ENCODE assay signal across 1 cellular context in the genomic region with DNA sequence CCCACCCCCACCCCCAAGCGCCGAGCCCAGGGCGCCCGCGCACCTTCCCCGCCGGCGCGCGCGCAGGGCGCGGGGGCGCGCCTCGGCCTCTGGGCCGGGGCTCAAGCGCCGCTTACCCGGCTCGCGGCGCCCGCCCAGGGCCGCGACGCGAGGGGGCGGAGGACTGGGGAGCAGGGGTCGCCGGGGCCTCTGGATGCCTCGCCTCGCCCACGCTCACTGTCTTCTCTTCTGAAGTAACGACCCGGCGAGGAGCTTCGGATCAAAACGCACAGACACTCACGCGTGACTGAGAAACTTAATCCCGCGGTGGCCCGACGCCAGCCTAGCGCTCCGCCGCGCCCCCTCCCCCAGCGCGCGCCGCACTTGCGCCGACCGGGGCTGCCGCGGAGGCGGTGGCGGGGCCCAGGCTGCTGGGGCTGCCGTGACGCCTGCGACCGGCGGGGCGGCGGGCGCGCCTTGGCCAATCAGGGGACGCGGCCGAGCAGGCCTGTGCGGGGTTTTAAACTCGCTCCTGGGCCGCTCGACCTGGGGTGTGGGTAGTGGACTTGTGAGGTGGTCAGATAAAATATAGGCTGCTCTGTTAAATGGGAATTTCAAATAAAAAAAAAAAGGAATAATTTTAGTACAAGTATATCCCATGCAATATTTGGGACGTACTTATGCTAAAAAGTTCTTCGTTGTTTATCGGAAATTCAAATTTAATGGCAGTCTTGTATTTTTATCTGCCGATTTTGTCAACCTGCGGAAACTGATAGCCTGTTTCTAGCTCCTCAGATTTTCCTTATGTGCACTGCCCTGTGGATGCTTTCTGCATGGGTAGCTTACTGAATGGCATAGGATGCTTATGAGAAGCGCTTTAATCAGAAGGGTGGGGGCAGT.
TF ChIP-seq lines count a peak whose summit lies in the region.

A gene with protein sequence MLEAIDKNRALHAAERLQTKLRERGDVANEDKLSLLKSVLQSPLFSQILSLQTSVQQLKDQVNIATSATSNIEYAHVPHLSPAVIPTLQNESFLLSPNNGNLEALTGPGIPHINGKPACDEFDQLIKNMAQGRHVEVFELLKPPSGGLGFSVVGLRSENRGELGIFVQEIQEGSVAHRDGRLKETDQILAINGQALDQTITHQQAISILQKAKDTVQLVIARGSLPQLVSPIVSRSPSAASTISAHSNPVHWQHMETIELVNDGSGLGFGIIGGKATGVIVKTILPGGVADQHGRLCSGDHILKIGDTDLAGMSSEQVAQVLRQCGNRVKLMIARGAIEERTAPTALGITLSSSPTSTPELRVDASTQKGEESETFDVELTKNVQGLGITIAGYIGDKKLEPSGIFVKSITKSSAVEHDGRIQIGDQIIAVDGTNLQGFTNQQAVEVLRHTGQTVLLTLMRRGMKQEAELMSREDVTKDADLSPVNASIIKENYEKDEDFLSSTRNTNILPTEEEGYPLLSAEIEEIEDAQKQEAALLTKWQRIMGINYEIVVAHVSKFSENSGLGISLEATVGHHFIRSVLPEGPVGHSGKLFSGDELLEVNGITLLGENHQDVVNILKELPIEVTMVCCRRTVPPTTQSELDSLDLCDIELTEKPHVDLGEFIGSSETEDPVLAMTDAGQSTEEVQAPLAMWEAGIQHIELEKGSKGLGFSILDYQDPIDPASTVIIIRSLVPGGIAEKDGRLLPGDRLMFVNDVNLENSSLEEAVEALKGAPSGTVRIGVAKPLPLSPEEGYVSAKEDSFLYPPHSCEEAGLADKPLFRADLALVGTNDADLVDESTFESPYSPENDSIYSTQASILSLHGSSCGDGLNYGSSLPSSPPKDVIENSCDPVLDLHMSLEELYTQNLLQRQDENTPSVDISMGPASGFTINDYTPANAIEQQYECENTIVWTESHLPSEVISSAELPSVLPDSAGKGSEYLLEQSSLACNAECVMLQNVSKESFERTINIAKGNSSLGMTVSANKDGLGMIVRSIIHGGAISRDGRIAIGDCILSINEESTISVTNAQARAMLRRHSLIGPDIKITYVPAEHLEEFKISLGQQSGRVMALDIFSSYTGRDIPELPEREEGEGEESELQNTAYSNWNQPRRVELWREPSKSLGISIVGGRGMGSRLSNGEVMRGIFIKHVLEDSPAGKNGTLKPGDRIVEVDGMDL (N-terminal part only) (minus strand): TSS at position 409 of the 879 bp plus-strand sequence. CDS start 29,377 bp downstream, outside the sequence.

TF ChIP-seq in K562, 482 proteins besides CTCF, POLR2A, EP300 and RAD21 (continued from another document and continues in another):
- TF ChIP-seq, protein P1, sequence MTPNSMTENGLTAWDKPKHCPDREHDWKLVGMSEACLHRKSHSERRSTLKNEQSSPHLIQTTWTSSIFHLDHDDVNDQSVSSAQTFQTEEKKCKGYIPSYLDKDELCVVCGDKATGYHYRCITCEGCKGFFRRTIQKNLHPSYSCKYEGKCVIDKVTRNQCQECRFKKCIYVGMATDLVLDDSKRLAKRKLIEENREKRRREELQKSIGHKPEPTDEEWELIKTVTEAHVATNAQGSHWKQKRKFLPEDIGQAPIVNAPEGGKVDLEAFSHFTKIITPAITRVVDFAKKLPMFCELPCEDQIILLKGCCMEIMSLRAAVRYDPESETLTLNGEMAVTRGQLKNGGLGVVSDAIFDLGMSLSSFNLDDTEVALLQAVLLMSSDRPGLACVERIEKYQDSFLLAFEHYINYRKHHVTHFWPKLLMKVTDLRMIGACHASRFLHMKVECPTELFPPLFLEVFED (CRISPR knock-in tag; conservative IDR thresholded peaks at IDR 0.05) = no peak
- TF ChIP-seq ZNF444 (CRISPR knock-in tag; IDR thresholded peaks at IDR 0.05) (no peak), ARNT (IDR thresholded peaks at IDR 0.05) (no peak), BRF1 (IDR thresholded peaks at IDR 0.05; ENCODE audit: borderline replicate concordance, extremely low read depth, insufficient read length) (no peak), SRSF1 (IDR thresholded peaks at IDR 0.05; ENCODE audit: low read depth, low read length) (no peak), ESRRA (IDR thresholded peaks at IDR 0.05; ENCODE audit: borderline replicate concordance, low read depth) (no peak), CCAR2 (IDR thresholded peaks at IDR 0.05; ENCODE audit: low read depth, low read length) (no peak), HIVEP1 (CRISPR knock-in tag; IDR thresholded peaks at IDR 0.05) (no peak), EWSR1 (IDR thresholded peaks at IDR 0.05; ENCODE audit: borderline replicate concordance, low read depth, partially characterized antibody) (no peak), ZNF12 (CRISPR knock-in tag; IDR thresholded peaks at IDR 0.05) (no peak), RFX1 (IDR thresholded peaks at IDR 0.05) (no peak), RBFOX2 (IDR thresholded peaks at IDR 0.05; ENCODE audit: low read depth, low read length) (peak; percentile 51; the same call in 1 of the 2 replicates), ZNF699 (CRISPR knock-in tag; IDR thresholded peaks at IDR 0.05; ENCODE audit: insufficient replicate concordance) (no peak), NBN (IDR thresholded peaks at IDR 0.05; ENCODE audit: low read depth) (no peak), ZNF695 (CRISPR knock-in tag; IDR thresholded peaks at IDR 0.05) (no peak), SP2 (IDR thresholded peaks at IDR 0.05; ENCODE audit: extremely low read depth, low read depth, low read length, poor library complexity, severe bottlenecking) (no peak), CC2D1A (IDR thresholded peaks at IDR 0.05) (no peak), ZNF79 (CRISPR knock-in tag; IDR thresholded peaks at IDR 0.05; ENCODE audit: low read depth) (no peak), PRPF4 (IDR thresholded peaks at IDR 0.05; ENCODE audit: insufficient read depth, low read depth, low read length, poor library complexity, severe bottlenecking) (no peak), ZNF316 (IDR thresholded peaks at IDR 0.05) (no peak), RUNX1 (IDR thresholded peaks at IDR 0.05; ENCODE audit: low read depth) (no peak), SAFB (IDR thresholded peaks at IDR 0.05; ENCODE audit: borderline replicate concordance, low read depth, low read length) (peak; percentile 36; the same call in 1 of the 2 replicates), SPI1 (IDR thresholded peaks at IDR 0.05; ENCODE audit: borderline replicate concordance, low read depth, low read length) (no peak), ADNP (tag; IDR thresholded peaks at IDR 0.05) (no peak), NR2C2 (CRISPR knock-in tag; IDR thresholded peaks at IDR 0.05) (no peak), NR2C2 (tag; IDR thresholded peaks at IDR 0.05) (0 out of 2 replicates have a peak, but pooled peaks have one; percentile 19), HNRNPK (IDR thresholded peaks at IDR 0.05; ENCODE audit: low read depth, low read length, poor library complexity, severe bottlenecking) (no peak), RBM22 (IDR thresholded peaks at IDR 0.05; ENCODE audit: low read depth, low read length, poor library complexity, severe bottlenecking) (no peak), ZNF124 (CRISPR knock-in tag; IDR thresholded peaks at IDR 0.05) (no peak), DMBX1 (CRISPR knock-in tag; IDR thresholded peaks at IDR 0.05; ENCODE audit: borderline replicate concordance) (no peak), PRMT5 (CRISPR knock-in tag; IDR thresholded peaks at IDR 0.05) (no peak), CXXC5 (CRISPR knock-in tag; IDR thresholded peaks at IDR 0.05) (peak; percentile 74), MYNN (IDR thresholded peaks at IDR 0.05) (no peak), MYNN (CRISPR knock-in tag; IDR thresholded peaks at IDR 0.05) (no peak), ZNF23 (CRISPR knock-in tag; IDR thresholded peaks at IDR 0.05) (no peak), HCFC1 (IDR thresholded peaks at IDR 0.05; ENCODE audit: low read depth, low read length) (no peak), ZNF121 (CRISPR knock-in tag; conservative IDR thresholded peaks at IDR 0.05) (no peak), ZNF174 (CRISPR knock-in tag; IDR thresholded peaks at IDR 0.05) (no peak), ZNF76 (CRISPR knock-in tag; IDR thresholded peaks at IDR 0.05; ENCODE audit: borderline replicate concordance) (no peak), ZNF57 (CRISPR knock-in tag; IDR thresholded peaks at IDR 0.05) (no peak), SMAD4 (CRISPR knock-in tag; conservative IDR thresholded peaks at IDR 0.05) (peak; percentile 76), U2AF2 (optimal IDR thresholded peaks at IDR 0.05; ENCODE audit: low read depth, low read length) (no peak), ZNF3 (CRISPR knock-in tag; IDR thresholded peaks at IDR 0.05) (no peak), E2F3 (CRISPR knock-in tag; IDR thresholded peaks at IDR 0.05) (no peak), CBX8 (IDR thresholded peaks at IDR 0.05; ENCODE audit: borderline replicate concordance, extremely low read depth, low read depth, low read length, poor library complexity, severe bottlenecking) (no peak), ARID1B (IDR thresholded peaks at IDR 0.05) (no peak), RCOR1 (IDR thresholded peaks at IDR 0.05; ENCODE audit: borderline replicate concordance in 1 of 2, low read depth in 2 of 2, low read length in 2 of 2) (no peak), POLR3G (IDR thresholded peaks at IDR 0.05; ENCODE audit: extremely low read depth, insufficient read length, insufficient replicate concordance) (no peak), ZBED1 (IDR thresholded peaks at IDR 0.05) (no peak), ZNF77 (CRISPR knock-in tag; IDR thresholded peaks at IDR 0.05) (no peak), HNRNPUL1 (IDR thresholded peaks at IDR 0.05; ENCODE audit: low read length) (no peak)
- TF ChIP-seq, protein P2, sequence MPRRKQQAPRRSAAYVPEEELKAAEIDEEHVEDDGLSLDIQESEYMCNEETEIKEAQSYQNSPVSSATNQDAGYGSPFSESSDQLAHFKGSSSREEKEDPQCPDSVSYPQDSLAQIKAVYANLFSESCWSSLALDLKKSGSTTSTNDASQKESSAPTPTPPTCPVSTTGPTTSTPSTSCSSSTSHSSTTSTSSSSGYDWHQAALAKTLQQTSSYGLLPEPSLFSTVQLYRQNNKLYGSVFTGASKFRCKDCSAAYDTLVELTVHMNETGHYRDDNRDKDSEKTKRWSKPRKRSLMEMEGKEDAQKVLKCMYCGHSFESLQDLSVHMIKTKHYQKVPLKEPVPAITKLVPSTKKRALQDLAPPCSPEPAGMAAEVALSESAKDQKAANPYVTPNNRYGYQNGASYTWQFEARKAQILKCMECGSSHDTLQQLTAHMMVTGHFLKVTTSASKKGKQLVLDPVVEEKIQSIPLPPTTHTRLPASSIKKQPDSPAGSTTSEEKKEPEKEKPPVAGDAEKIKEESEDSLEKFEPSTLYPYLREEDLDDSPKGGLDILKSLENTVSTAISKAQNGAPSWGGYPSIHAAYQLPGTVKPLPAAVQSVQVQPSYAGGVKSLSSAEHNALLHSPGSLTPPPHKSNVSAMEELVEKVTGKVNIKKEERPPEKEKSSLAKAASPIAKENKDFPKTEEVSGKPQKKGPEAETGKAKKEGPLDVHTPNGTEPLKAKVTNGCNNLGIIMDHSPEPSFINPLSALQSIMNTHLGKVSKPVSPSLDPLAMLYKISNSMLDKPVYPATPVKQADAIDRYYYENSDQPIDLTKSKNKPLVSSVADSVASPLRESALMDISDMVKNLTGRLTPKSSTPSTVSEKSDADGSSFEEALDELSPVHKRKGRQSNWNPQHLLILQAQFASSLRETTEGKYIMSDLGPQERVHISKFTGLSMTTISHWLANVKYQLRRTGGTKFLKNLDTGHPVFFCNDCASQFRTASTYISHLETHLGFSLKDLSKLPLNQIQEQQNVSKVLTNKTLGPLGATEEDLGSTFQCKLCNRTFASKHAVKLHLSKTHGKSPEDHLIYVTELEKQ (CRISPR knock-in tag; IDR thresholded peaks at IDR 0.05) = no peak
- TF ChIP-seq, protein P3, sequence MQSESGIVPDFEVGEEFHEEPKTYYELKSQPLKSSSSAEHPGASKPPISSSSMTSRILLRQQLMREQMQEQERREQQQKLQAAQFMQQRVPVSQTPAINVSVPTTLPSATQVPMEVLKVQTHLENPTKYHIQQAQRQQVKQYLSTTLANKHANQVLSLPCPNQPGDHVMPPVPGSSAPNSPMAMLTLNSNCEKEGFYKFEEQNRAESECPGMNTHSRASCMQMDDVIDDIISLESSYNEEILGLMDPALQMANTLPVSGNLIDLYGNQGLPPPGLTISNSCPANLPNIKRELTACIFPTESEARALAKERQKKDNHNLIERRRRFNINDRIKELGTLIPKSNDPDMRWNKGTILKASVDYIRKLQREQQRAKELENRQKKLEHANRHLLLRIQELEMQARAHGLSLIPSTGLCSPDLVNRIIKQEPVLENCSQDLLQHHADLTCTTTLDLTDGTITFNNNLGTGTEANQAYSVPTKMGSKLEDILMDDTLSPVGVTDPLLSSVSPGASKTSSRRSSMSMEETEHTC (IDR thresholded peaks at IDR 0.05) = no peak
- TF ChIP-seq, protein P4, sequence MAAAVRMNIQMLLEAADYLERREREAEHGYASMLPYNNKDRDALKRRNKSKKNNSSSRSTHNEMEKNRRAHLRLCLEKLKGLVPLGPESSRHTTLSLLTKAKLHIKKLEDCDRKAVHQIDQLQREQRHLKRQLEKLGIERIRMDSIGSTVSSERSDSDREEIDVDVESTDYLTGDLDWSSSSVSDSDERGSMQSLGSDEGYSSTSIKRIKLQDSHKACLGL (CRISPR knock-in tag; IDR thresholded peaks at IDR 0.05; ENCODE audit: borderline replicate concordance, poor library complexity, severe bottlenecking) = no peak
- TF ChIP-seq, protein P5, sequence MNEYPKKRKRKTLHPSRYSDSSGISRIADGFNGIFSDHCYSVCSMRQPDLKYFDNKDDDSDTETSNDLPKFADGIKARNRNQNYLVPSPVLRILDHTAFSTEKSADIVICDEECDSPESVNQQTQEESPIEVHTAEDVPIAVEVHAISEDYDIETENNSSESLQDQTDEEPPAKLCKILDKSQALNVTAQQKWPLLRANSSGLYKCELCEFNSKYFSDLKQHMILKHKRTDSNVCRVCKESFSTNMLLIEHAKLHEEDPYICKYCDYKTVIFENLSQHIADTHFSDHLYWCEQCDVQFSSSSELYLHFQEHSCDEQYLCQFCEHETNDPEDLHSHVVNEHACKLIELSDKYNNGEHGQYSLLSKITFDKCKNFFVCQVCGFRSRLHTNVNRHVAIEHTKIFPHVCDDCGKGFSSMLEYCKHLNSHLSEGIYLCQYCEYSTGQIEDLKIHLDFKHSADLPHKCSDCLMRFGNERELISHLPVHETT (CRISPR knock-in tag; conservative IDR thresholded peaks at IDR 0.05 in 1 of 2, IDR thresholded peaks at IDR 0.05 in 1 of 2) = 0 out of 4 replicates have a peak, but pooled peaks of 1 of the 2 experiments have one; percentile 48
- TF ChIP-seq, protein P6, sequence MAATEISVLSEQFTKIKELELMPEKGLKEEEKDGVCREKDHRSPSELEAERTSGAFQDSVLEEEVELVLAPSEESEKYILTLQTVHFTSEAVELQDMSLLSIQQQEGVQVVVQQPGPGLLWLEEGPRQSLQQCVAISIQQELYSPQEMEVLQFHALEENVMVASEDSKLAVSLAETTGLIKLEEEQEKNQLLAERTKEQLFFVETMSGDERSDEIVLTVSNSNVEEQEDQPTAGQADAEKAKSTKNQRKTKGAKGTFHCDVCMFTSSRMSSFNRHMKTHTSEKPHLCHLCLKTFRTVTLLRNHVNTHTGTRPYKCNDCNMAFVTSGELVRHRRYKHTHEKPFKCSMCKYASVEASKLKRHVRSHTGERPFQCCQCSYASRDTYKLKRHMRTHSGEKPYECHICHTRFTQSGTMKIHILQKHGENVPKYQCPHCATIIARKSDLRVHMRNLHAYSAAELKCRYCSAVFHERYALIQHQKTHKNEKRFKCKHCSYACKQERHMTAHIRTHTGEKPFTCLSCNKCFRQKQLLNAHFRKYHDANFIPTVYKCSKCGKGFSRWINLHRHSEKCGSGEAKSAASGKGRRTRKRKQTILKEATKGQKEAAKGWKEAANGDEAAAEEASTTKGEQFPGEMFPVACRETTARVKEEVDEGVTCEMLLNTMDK (IDR thresholded peaks at IDR 0.05; ENCODE audit: borderline replicate concordance, insufficient read depth, low read depth, low read length, poor library complexity, severe bottlenecking) = no peak
